In genomic region chr15:66502491-66502890, GRCh38 we compare ENCODE assay signal across 7 cellular contexts. TPM values are rescaled to one million over a fixed set of nuclear protein-coding genes. Genes with fewer than 3 reads are reported as not detected.
DNase-seq lines count a peak whose midpoint lies in the region; ATAC-seq and TF ChIP-seq lines count a peak whose summit lies in the region.

No MANE protein-coding gene starts in this region.

- no peak for DNase-seq in PC-3
- DNase-seq in endodermal cell: no peak
- no peak for DNase-seq in progenitor cell of endocrine pancreas (ENCODE audit: low spot score, unreplicated experiment)

- TF ChIP-seq CTCF in GM12875 (IDR thresholded peaks at IDR 0.05; ENCODE audit: borderline replicate concordance, insufficient read depth, low read depth, low read length) (no peak), PC-3 (conservative IDR thresholded peaks at IDR 0.05; ENCODE audit: low read depth, low read length) (no peak), endodermal cell (conservative IDR thresholded peaks at IDR 0.05) (no peak), progenitor cell of endocrine pancreas (IDR thresholded peaks at IDR 0.05; ENCODE audit: unreplicated experiment) (no peak)

- H3K36me3 ChIP-seq in PC-3 (ENCODE audit: low read depth, low read length) (peaks cover 55% of the 10 kb centered on the region), endodermal cell (ENCODE audit: control insufficient read depth, insufficient read depth, low read length) (peaks cover 60% of the 10 kb centered on the region)

- peak overlapping the region; percentile 78 for H3K27ac Mint-ChIP-seq in endodermal cell
- peak overlapping the region; percentile 88 for H3K27ac Mint-ChIP-seq in progenitor cell of endocrine pancreas

- BruUV-seq in PC-3 (replicated peaks; lab: Mats Ljungman, UMichigan): no TSS peak

- H3K27me3 ChIP-seq in PC-3 (ENCODE audit: low read length): no peaks in the 10 kb centered on the region
- no peaks in the 10 kb centered on the region for H3K27me3 ChIP-seq in endodermal cell (ENCODE audit: control insufficient read depth, insufficient read depth, low read length, poor library complexity, severe bottlenecking)

- H2AFZ ChIP-seq in PC-3 (ENCODE audit: low read length): no peak overlapping the region

- H3K4me1 ChIP-seq in PC-3 (ENCODE audit: insufficient read depth, low read length): peaks cover 13% of the 10 kb centered on the region
- peaks cover 2% of the 10 kb centered on the region for H3K4me1 ChIP-seq in endodermal cell (ENCODE audit: control insufficient read depth, insufficient read depth, low read length)

- POLR2A ChIA-PET in PC-3 (lab: Charles Lee; ENCODE audit: unreplicated experiment): interaction anchor here (0.6 kb wide), 1 partner anchor 49 kb away, joined by 3 read pairs; no protein-coding TSS in a partner anchor

- H3K4me3 Mint-ChIP-seq in endodermal cell (peak overlapping the region; percentile 91), progenitor cell of endocrine pancreas (ENCODE audit: low read depth) (peak overlapping the region; percentile 95)

- H3K9me3 ChIP-seq in PC-3 (ENCODE audit: low read length) (no peaks in the 10 kb centered on the region), endodermal cell (ENCODE audit: control insufficient read depth, low read length) (no peaks in the 10 kb centered on the region)

- peaks cover 49% of the 10 kb centered on the region for H4K20me1 ChIP-seq in PC-3 (ENCODE audit: low read length)

- no peak overlapping the region for H3K27ac ChIP-seq in PC-3 (ENCODE audit: low read length)
- H3K27ac ChIP-seq in endodermal cell (ENCODE audit: low read depth, low read length): no peak overlapping the region

- H3K79me2 ChIP-seq in PC-3 (ENCODE audit: low read length): peaks cover 69% of the 10 kb centered on the region

- ATAC-seq in PC-3: no peak
- no peak for ATAC-seq in HG02678 (IDR thresholded peaks at IDR 0.05; ENCODE audit: unreplicated experiment)
- ATAC-seq in esophagus mucosa: no peak
- no peak for ATAC-seq in HG03039 (IDR thresholded peaks at IDR 0.05; ENCODE audit: unreplicated experiment)

- H3K4me3 ChIP-seq in GM12875 (ENCODE audit: low read depth, low read length) (peak overlapping the region; percentile 78), PC-3 (ENCODE audit: low read length) (peak overlapping the region; percentile 99), endodermal cell (ENCODE audit: low read length) (peak overlapping the region; percentile 96)

- no peaks in the 10 kb centered on the region for H3K27me3 Mint-ChIP-seq in endodermal cell (ENCODE audit: insufficient read depth)
- no peaks in the 10 kb centered on the region for H3K27me3 Mint-ChIP-seq in progenitor cell of endocrine pancreas

- intact Hi-C loops in PC-3 (cut with micrococcal nuclease): loop anchor here (10.0 kb wide), 1 partner anchor 208 kb away; the partner anchor contains the start of gene DIS3L

- H3K4me2 ChIP-seq in PC-3 (ENCODE audit: low read length): peak overlapping the region; percentile 90

- H3K9ac ChIP-seq in PC-3 (ENCODE audit: low read length): peak overlapping the region; percentile 98; the same call in 1 of the 2 replicates
- H3K9ac ChIP-seq in endodermal cell (ENCODE audit: extremely low read depth, low read length, poor library complexity, severe bottlenecking): peak overlapping the region; percentile 96

- peaks cover 32% of the 10 kb centered on the region for H3F3A ChIP-seq in PC-3 (ENCODE audit: low read length, unreplicated experiment)

- H3K4me1 Mint-ChIP-seq in endodermal cell (peaks cover 29% of the 10 kb centered on the region), progenitor cell of endocrine pancreas (ENCODE audit: low read depth) (peaks cover 33% of the 10 kb centered on the region)

- H3K36me3 Mint-ChIP-seq in endodermal cell (ENCODE audit: low read depth) (peaks cover 65% of the 10 kb centered on the region), progenitor cell of endocrine pancreas (ENCODE audit: insufficient read depth) (peaks cover 35% of the 10 kb centered on the region)

- no peaks in the 10 kb centered on the region for H3K9me2 ChIP-seq in PC-3 (replicated peaks; ENCODE audit: low read length)

- H3K9me3 Mint-ChIP-seq in endodermal cell (no peaks in the 10 kb centered on the region), progenitor cell of endocrine pancreas (ENCODE audit: low read depth) (no peaks in the 10 kb centered on the region)

- WGBS in endodermal cell (ENCODE audit: insufficient coverage in 1 of 2, insufficient read length in 1 of 2), 2 experiments: 92 to 96% methylated on average over 10 of the region's 10 CpGs

- CTCF ChIA-PET in PC-3 (lab: Charles Lee): no interaction called here

RNA-seq across cellular contexts. Expression of gene RPL4, which starts 2.2 kb away (rescaled TPM):
- 1,239 and 2,773 TPM in 2 replicates for total RNA-seq in PC-3 (2014; rRNA removed)
- 1,000 to 10,000 TPM; 2,700 to 3,227 TPM for total RNA-seq in endodermal cell
- polyA plus RNA-seq in endodermal cell (2013, experiment 1 of 2): 4,331 TPM
- polyA plus RNA-seq in endodermal cell (2013, experiment 2 of 2): 4,059 TPM
- 2,572 and 2,630 TPM in 2 replicates for total RNA-seq in progenitor cell of endocrine pancreas
- 2,164 TPM for total RNA-seq in esophagus mucosa

RNA-seq across cellular contexts. Expression of gene ZWILCH, which starts 2.6 kb away (rescaled TPM):
- total RNA-seq in PC-3 (2014; rRNA removed) (18.1 and 19.9 TPM in 2 replicates), endodermal cell (10 to 100 TPM; 37.3 to 44.2 TPM), progenitor cell of endocrine pancreas (22.5 and 23.3 TPM in 2 replicates), esophagus mucosa (8.9 TPM)
- 41.3 TPM for polyA plus RNA-seq in endodermal cell (2013, experiment 1 of 2)
- polyA plus RNA-seq in endodermal cell (2013, experiment 2 of 2): 36.1 TPM

RNA-seq across cellular contexts. Expression of gene SNAPC5, which starts 4.9 kb away (rescaled TPM):
- total RNA-seq in PC-3 (2014; rRNA removed) (34.1 and 38.2 TPM in 2 replicates), endodermal cell (10 to 100 TPM; 25.4 to 27.4 TPM), progenitor cell of endocrine pancreas (25.2 and 25.9 TPM in 2 replicates), esophagus mucosa (11.4 TPM)
- 22.0 TPM for polyA plus RNA-seq in endodermal cell (2013, experiment 1 of 2)
- polyA plus RNA-seq in endodermal cell (2013, experiment 2 of 2): 25.3 TPM
